8 cellular contexts compared by ENCODE assay signal in genomic region chr3:53269888-53270880, GRCh38. TPM values are rescaled to one million over a fixed set of nuclear protein-coding genes. Genes with fewer than 3 reads are reported as not detected.
A peak's percentile ranks its signal among the peaks of the same experiment; 100 is the strongest.
DNase-seq lines count a peak whose midpoint lies in the region; ATAC-seq and TF ChIP-seq lines count a peak whose summit lies in the region.

No MANE protein-coding gene starts in this region.

- in situ Hi-C loops in GM13977 (cut with MboI; ENCODE audit: low pct_unique_long_range_greater_than_20kb, low sequenced_read_pairs, unreplicated experiment), result no loop called here

- H3K27ac ChIP-seq in A673 (ENCODE audit: low read depth, low read length, poor library complexity, severe bottlenecking), result peak overlapping the region; percentile 89
- peak overlapping the region; percentile 99 for H3K27ac ChIP-seq in PC-3 (ENCODE audit: low read length)
- peak overlapping the region; percentile 76 for H3K27ac ChIP-seq in iPS-18a (ENCODE audit: low read length)

- H3K4me2 ChIP-seq in PC-3 (ENCODE audit: low read length), result peak overlapping the region; percentile 57

- no peaks in the 10 kb centered on the region for H3K9me3 ChIP-seq in A673 (ENCODE audit: low read depth, low read length, poor library complexity, severe bottlenecking)
- no peaks in the 10 kb centered on the region for H3K9me3 ChIP-seq in PC-3 (ENCODE audit: low read length)
- H3K9me3 ChIP-seq in iPS-18a (ENCODE audit: control insufficient read depth, low read depth, low read length), result no peaks in the 10 kb centered on the region

- peak overlapping the region; percentile 53 for H3K4me3 Mint-ChIP-seq in MCF 10A (ENCODE audit: unreplicated experiment)

- H3K27me3 ChIP-seq in A673 (replicated peaks; ENCODE audit: insufficient read depth, low read depth, low read length, poor library complexity), result no peaks in the 10 kb centered on the region
- H3K27me3 ChIP-seq in PC-3 (ENCODE audit: low read length), result no peaks in the 10 kb centered on the region
- no peaks in the 10 kb centered on the region for H3K27me3 ChIP-seq in iPS-18a (ENCODE audit: control insufficient read depth, insufficient read depth, low read length)

- H3K9ac ChIP-seq in PC-3 (ENCODE audit: low read length) (peak overlapping the region; percentile 91), iPS-18a (ENCODE audit: low read length) (peak overlapping the region; percentile 51)

- H3K9me3 Mint-ChIP-seq in MCF 10A (ENCODE audit: unreplicated experiment), result no peaks in the 10 kb centered on the region

- H3K4me1 ChIP-seq in A673 (ENCODE audit: insufficient read depth, low read length, poor library complexity, severe bottlenecking) (peaks cover 13% of the 10 kb centered on the region), PC-3 (ENCODE audit: insufficient read depth, low read length) (peaks cover 26% of the 10 kb centered on the region), iPS-18a (ENCODE audit: control insufficient read depth, low read depth, low read length) (peaks cover 19% of the 10 kb centered on the region)

- ATAC-seq in PC-3 (peak; percentile 95), sciatic nerve (peak; percentile 96)

- H3K9me2 ChIP-seq in PC-3 (replicated peaks; ENCODE audit: low read length), result no peaks in the 10 kb centered on the region

- POLR2A ChIA-PET in A673 (lab: Charles Lee; ENCODE audit: low non-redundant PET), result no interaction called here
- POLR2A ChIA-PET in PC-3 (lab: Charles Lee; ENCODE audit: unreplicated experiment), result no interaction called here
- POLR2A ChIA-PET in MCF 10A (lab: Yijun Ruan, JAX), result interaction anchor here (0.6 to 5.0 kb wide), 7 partner anchors 9 to 141 kb away, joined by 3 to 62 read pairs (median 4); partner anchors contain the start of genes RFT1 and TKT

- H2AFZ ChIP-seq in PC-3 (ENCODE audit: low read length), result peak overlapping the region; percentile 61

- DNase-seq in A673 (ENCODE audit: low spot score), result peak; percentile 81
- peak; percentile 46 for DNase-seq in GM13977 (ENCODE audit: low spot score)
- DNase-seq in HT1080 (ENCODE audit: low read depth), result peak; percentile 99
- DNase-seq in PC-3, result peak; percentile 100
- DNase-seq in MCF 10A (ENCODE audit: unreplicated experiment), result peak; percentile 100
- DNase-seq in sciatic nerve (ENCODE audit: low spot score), result peak; percentile 82
- no peak for DNase-seq in activated CD8-positive, alpha-beta memory T cell treated with anti-CD3 and anti-CD28 coated beads, Interleukin-2, amount 50 U/mL, for 48 hours

- no peaks in the 10 kb centered on the region for H3K27me3 Mint-ChIP-seq in MCF 10A (ENCODE audit: insufficient read depth, unreplicated experiment)

- peaks cover 14% of the 10 kb centered on the region for H3K36me3 Mint-ChIP-seq in MCF 10A (ENCODE audit: insufficient read depth, unreplicated experiment)

- H3K36me3 ChIP-seq in A673 (ENCODE audit: insufficient read depth, low read length, poor library complexity, severe bottlenecking), result no peaks in the 10 kb centered on the region
- no peaks in the 10 kb centered on the region for H3K36me3 ChIP-seq in PC-3 (ENCODE audit: low read depth, low read length)
- no peaks in the 10 kb centered on the region for H3K36me3 ChIP-seq in iPS-18a (ENCODE audit: control insufficient read depth, low read depth, low read length)

- no peaks in the 10 kb centered on the region for H3F3A ChIP-seq in PC-3 (ENCODE audit: low read length, unreplicated experiment)

- peaks cover 11% of the 10 kb centered on the region for H3K4me1 Mint-ChIP-seq in MCF 10A (ENCODE audit: insufficient read depth, unreplicated experiment)

- H3K79me2 ChIP-seq in PC-3 (ENCODE audit: low read length), result no peaks in the 10 kb centered on the region

- CTCF ChIA-PET in A673 (lab: Charles Lee), result no interaction called here
- CTCF ChIA-PET in PC-3 (lab: Charles Lee), result interaction anchor here (0.6 kb wide), 1 partner anchor 33 kb away, joined by 3 read pairs; no protein-coding TSS in a partner anchor
- CTCF ChIA-PET in MCF 10A (lab: Yijun Ruan, JAX), result interaction anchor here (0.6 to 1.3 kb wide), 15 partner anchors 14 to 991 kb away, joined by 3 to 8 read pairs (median 4); partner anchors contain the start of gene RFT1

- TF ChIP-seq CTCF in A673 (conservative IDR thresholded peaks at IDR 0.05; ENCODE audit: low read depth, low read length) (no peak), GM13977 (IDR thresholded peaks at IDR 0.05; ENCODE audit: extremely low read depth, insufficient read depth, missing control alignments) (no peak), PC-3 (conservative IDR thresholded peaks at IDR 0.05; ENCODE audit: low read depth, low read length) (0 out of 2 replicates have a peak, but pooled peaks have one; percentile 8), MCF 10A (IDR thresholded peaks at IDR 0.05; ENCODE audit: unreplicated experiment) (no peak)

- intact Hi-C loops in A673 (cut with micrococcal nuclease; ENCODE audit: unreplicated experiment) (no loop called here), PC-3 (cut with micrococcal nuclease) (no loop called here), MCF 10A (cut with micrococcal nuclease) (loop anchor here (1.0 to 2.0 kb wide), 2 partner anchors 31 to 50 kb away; no protein-coding TSS in a partner anchor), sciatic nerve (cut with DNase I) (no loop called here)

- TSS peak; percentile 86 for BruUV-seq in A673 (replicated peaks; lab: Mats Ljungman, UMichigan)
- BruUV-seq in PC-3 (replicated peaks; lab: Mats Ljungman, UMichigan), result TSS peak; percentile 90
- TSS peak; percentile 88 for BruUV-seq in MCF 10A (replicated peaks; lab: Mats Ljungman, UMichigan)

- no peaks in the 10 kb centered on the region for H4K20me1 ChIP-seq in PC-3 (ENCODE audit: low read length)

- no peak overlapping the region for H3K4me3 ChIP-seq in A673 (ENCODE audit: low read depth, low read length, poor library complexity, severe bottlenecking)
- H3K4me3 ChIP-seq in PC-3 (ENCODE audit: low read length), result peak overlapping the region; percentile 15; the same call in 1 of the 2 replicates
- no peak overlapping the region for H3K4me3 ChIP-seq in iPS-18a (ENCODE audit: low read length)

- peak overlapping the region; percentile 99 for H3K27ac Mint-ChIP-seq in MCF 10A (ENCODE audit: low read depth, unreplicated experiment)

RNA-seq across cellular contexts. Expression of gene TKT, which starts 14.4 kb away (rescaled TPM):
- total RNA-seq in A673 (2021) (186 and 196 TPM in 2 replicates), PC-3 (2014; rRNA removed) (380 and 486 TPM in 2 replicates), MCF 10A (2022) (179 and 326 TPM in 2 replicates), sciatic nerve (219 TPM)
- 631 and 1,008 TPM in 2 replicates for total RNA-seq in HT1080 (2014; rRNA removed; shearing (Covaris generic))
- polyA plus RNA-seq in HT1080 (2015; cell fraction: cytosol; rRNA removed), result 538 and 610 TPM in 2 replicates
- 769 and 770 TPM in 2 replicates for polyA plus RNA-seq in HT1080 (2015; cell fraction: nucleus; rRNA removed)
